ENCODE assay signal across 29 cellular contexts in the genomic region with DNA sequence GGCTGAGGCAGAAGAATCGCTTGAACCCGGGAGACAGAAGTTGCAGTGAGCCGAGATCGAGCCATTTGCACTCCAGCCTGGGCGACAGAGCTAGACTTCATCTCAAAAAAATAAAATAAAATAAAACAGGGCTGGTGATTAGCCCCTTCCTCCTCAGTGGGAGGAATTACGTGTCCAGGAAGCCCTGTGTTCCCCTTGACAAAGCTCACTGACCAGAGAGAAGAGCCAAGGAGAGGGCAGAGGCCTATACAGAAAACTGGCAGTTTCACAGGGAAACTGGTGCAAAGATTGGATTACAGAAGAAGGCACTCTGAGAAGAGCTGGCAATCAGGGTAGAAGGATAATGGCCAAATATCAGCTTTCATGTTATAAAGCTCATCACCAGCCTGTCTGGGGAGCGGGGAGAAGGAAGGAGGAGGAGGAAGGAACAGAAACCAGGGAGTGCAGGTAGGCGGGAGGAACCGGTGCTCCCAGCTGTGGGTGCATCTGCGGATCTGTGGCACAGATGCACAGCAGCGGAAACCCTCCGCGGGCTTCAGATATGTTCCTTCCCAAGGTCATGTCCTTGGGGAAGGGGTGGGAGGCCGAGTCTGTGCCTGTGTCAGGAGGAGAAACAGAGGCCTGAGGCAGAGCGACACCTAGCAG. TPM values are rescaled to one million over a fixed set of nuclear protein-coding genes. Genes with fewer than 3 reads are reported as not detected.
DNase-seq lines count a peak whose midpoint lies in the region; ATAC-seq and TF ChIP-seq lines count a peak whose summit lies in the region.
"Had no signal": no experiment of that assay in that cellular context is flagged by ENCODE, and none has a peak within 500 bp of the region (broad histone marks: within the 10 kb centered on the region; RNA-seq: fewer than 3 reads in every experiment).

No MANE protein-coding gene starts in this region.

- no peak for ATAC-seq in GM19328 (IDR thresholded peaks at IDR 0.05; ENCODE audit: unreplicated experiment)
- ATAC-seq: activated T-cell treated with anti-CD3 and anti-CD28 coated beads, Interleukin-2, amount 50 U/mL, for 4 hours; CD8-positive, alpha-beta T cell; lower lobe of right lung; mucosa of descending colon; natural killer cell treated with Interleukin-12 subunit alpha and Interleukin-12 subunit beta and Interleukin-15 and Interleukin-18, amount 100 ng/mL, for 72 hours had no signal

- intact Hi-C loops in PC-9 (cut with micrococcal nuclease; ENCODE audit: unreplicated experiment): no loop called here
- intact Hi-C loops in activated CD4-positive, alpha-beta memory T cell treated with anti-CD3 and anti-CD28 coated beads for 36 hours (cut with micrococcal nuclease): no loop called here

- H3K36me3 Mint-ChIP-seq in glutamatergic neuron (ENCODE audit: unreplicated experiment): peaks cover 4% of the 10 kb centered on the region
- no peaks in the 10 kb centered on the region for H3K36me3 Mint-ChIP-seq in activated CD4-positive, alpha-beta memory T cell treated with anti-CD3 and anti-CD28 coated beads for 36 hours
- H3K36me3 Mint-ChIP-seq: CD8-positive, alpha-beta T cell; natural killer cell treated with Interleukin-12 subunit alpha and Interleukin-12 subunit beta and Interleukin-15 and Interleukin-18, amount 100 ng/mL, for 72 hours had no signal

- DNase-seq in PC-9: no peak
- no peak for DNase-seq in glutamatergic neuron
- DNase-seq in activated CD4-positive, alpha-beta memory T cell treated with anti-CD3 and anti-CD28 coated beads for 36 hours: no peak
- no peak for DNase-seq in SW480 (ENCODE audit: low spot score)
- DNase-seq: activated CD4-positive, alpha-beta T cell treated with anti-CD3 and anti-CD28 coated beads for 4 hours; activated T-cell treated with anti-CD3 and anti-CD28 coated beads, Interleukin-2, amount 50 U/mL, for 4 hours; CD8-positive, alpha-beta T cell; DMS 273 treated with DMSO at 0.1 percent for 48 hours; effector CD8-positive, alpha-beta T cell; EL; erythroblast; GOT3; IMR-90; kidney glomerular epithelial cell; lower lobe of right lung; mucosa of descending colon; NCI-H345; NCI-H774; upper lobe of left lung had no signal

- H3K27me3 Mint-ChIP-seq in glutamatergic neuron (ENCODE audit: unreplicated experiment): peaks cover 10% of the 10 kb centered on the region
- H3K27me3 Mint-ChIP-seq in activated CD4-positive, alpha-beta memory T cell treated with anti-CD3 and anti-CD28 coated beads for 36 hours: no peaks in the 10 kb centered on the region
- H3K27me3 Mint-ChIP-seq: natural killer cell treated with Interleukin-12 subunit alpha and Interleukin-12 subunit beta and Interleukin-15 and Interleukin-18, amount 100 ng/mL, for 72 hours had no signal

- 0 out of 2 replicates have a peak, but pooled peaks cover under 1% of the 10 kb centered on the region for H4K20me1 ChIP-seq in PC-9 (ENCODE audit: insufficient read depth)

- no peak overlapping the region for H3K4me3 ChIP-seq in HEK293 (ENCODE audit: low read depth, low read length)
- H3K4me3 ChIP-seq in PC-9: no peak overlapping the region
- H3K4me3 ChIP-seq: lower lobe of right lung, mucosa of descending colon, right atrium auricular region, SK-N-MC, upper lobe of left lung had no signal

- H3F3A ChIP-seq in PC-9 (ENCODE audit: insufficient read depth, low read depth): peaks cover 44% of the 10 kb centered on the region

- H3K36me3 ChIP-seq in HEK293 (ENCODE audit: control insufficient read depth in 2 of 2, insufficient read depth in 1 of 2, low read length in 2 of 2): no peaks in the 10 kb centered on the region
- H3K36me3 ChIP-seq in PC-9 (ENCODE audit: low read depth): peaks cover 18% of the 10 kb centered on the region
- H3K36me3 ChIP-seq: lower lobe of right lung, right atrium auricular region, upper lobe of left lung had no signal

- peak overlapping the region; percentile 14 for H3K4me3 Mint-ChIP-seq in glutamatergic neuron (ENCODE audit: unreplicated experiment)
- H3K4me3 Mint-ChIP-seq in activated CD4-positive, alpha-beta memory T cell treated with anti-CD3 and anti-CD28 coated beads for 36 hours: no peak overlapping the region
- H3K4me3 Mint-ChIP-seq: activated T-cell treated with anti-CD3 and anti-CD28 coated beads, Interleukin-2, amount 50 U/mL, for 4 hours; CD8-positive, alpha-beta T cell; natural killer cell treated with Interleukin-12 subunit alpha and Interleukin-12 subunit beta and Interleukin-15 and Interleukin-18, amount 100 ng/mL, for 72 hours; T-helper 1 cell treated with Interleukin-12 subunit alpha and Interleukin-12 subunit beta and Interleukin-4 antibody, amounts not matched to agents 30 μg/mL and 1 μg/mL, for 36 hours had no signal

- H3K9me2 ChIP-seq in PC-9 (ENCODE audit: insufficient read depth): no peaks in the 10 kb centered on the region

- H3K79me2 ChIP-seq in PC-9 (ENCODE audit: low read depth): peaks cover 90% of the 10 kb centered on the region

- peak overlapping the region; percentile 52 for H3K4me2 ChIP-seq in PC-9

- BruUV-seq in PC-9 (replicated peaks; lab: Mats Ljungman, UMichigan): no TSS peak

- no peak overlapping the region for H3K27ac ChIP-seq in HEK293 (ENCODE audit: extremely low read depth, low read depth, low read length)
- peak overlapping the region; percentile 88 for H3K27ac ChIP-seq in PC-9
- H3K27ac ChIP-seq in temporal lobe (ENCODE audit: low read depth, low read length): peak overlapping the region; percentile 69
- H3K27ac ChIP-seq: lower lobe of right lung, right atrium auricular region, RWPE1, SK-N-MC, upper lobe of left lung had no signal

- TF ChIP-seq CTCF in HEK293 (tag by site-specific recombination; IDR thresholded peaks at IDR 0.05) (no peak), PC-9 (conservative IDR thresholded peaks at IDR 0.05) (no peak), glutamatergic neuron (IDR thresholded peaks at IDR 0.05; ENCODE audit: partially characterized antibody, unreplicated experiment) (no peak)

- H3K4me1 Mint-ChIP-seq in glutamatergic neuron (ENCODE audit: low read depth, unreplicated experiment): peaks cover 22% of the 10 kb centered on the region
- H3K4me1 Mint-ChIP-seq in activated CD4-positive, alpha-beta memory T cell treated with anti-CD3 and anti-CD28 coated beads for 36 hours (ENCODE audit: low read depth): peaks cover 1% of the 10 kb centered on the region

- no peak overlapping the region for H2AFZ ChIP-seq in PC-9

- H3K9me3 ChIP-seq in HEK293 (ENCODE audit: control insufficient read depth, insufficient read depth, low read depth, low read length) (no peaks in the 10 kb centered on the region), PC-9 (ENCODE audit: insufficient read depth, low read depth) (no peaks in the 10 kb centered on the region)
- H3K9me3 ChIP-seq: lower lobe of right lung, mucosa of descending colon, right atrium auricular region, upper lobe of left lung had no signal

- no peak overlapping the region for H3K27ac Mint-ChIP-seq in glutamatergic neuron (ENCODE audit: unreplicated experiment)
- no peak overlapping the region for H3K27ac Mint-ChIP-seq in activated CD4-positive, alpha-beta memory T cell treated with anti-CD3 and anti-CD28 coated beads for 36 hours
- H3K27ac Mint-ChIP-seq: natural killer cell treated with Interleukin-12 subunit alpha and Interleukin-12 subunit beta and Interleukin-15 and Interleukin-18, amount 100 ng/mL, for 72 hours; T-helper 1 cell treated with Interleukin-12 subunit alpha and Interleukin-12 subunit beta and Interleukin-4 antibody, amounts not matched to agents 30 μg/mL and 1 μg/mL, for 36 hours had no signal

- POLR2A ChIA-PET in HEK293 (lab: Yijun Ruan, JAX) (no interaction called here), PC-9 (lab: Charles Lee; ENCODE audit: unreplicated experiment) (interaction anchor here (0.5 to 1.2 kb wide), 2 partner anchors 9 to 69 kb away, joined by 3 to 12 read pairs; no protein-coding TSS in a partner anchor)
- POLR2A ChIA-PET in activated CD4-positive, alpha-beta memory T cell treated with anti-CD3 and anti-CD28 coated beads for 36 hours (lab: Charles Lee): no interaction called here

- H3K27me3 ChIP-seq in PC-9 (ENCODE audit: insufficient read depth, low read depth): no peaks in the 10 kb centered on the region
- H3K27me3 ChIP-seq: right atrium auricular region, upper lobe of left lung had no signal

- CTCF ChIA-PET in HEK293 (lab: Yijun Ruan, JAX): interaction anchor here (0.5 kb wide), 1 partner anchor 127 kb away, joined by 3 read pairs; no protein-coding TSS in a partner anchor
- CTCF ChIA-PET in PC-9 (lab: Charles Lee): interaction anchor here (0.5 to 1.1 kb wide), 2 partner anchors 11 to 206 kb away, joined by 5 read pairs; no protein-coding TSS in a partner anchor
- CTCF ChIA-PET in activated CD4-positive, alpha-beta memory T cell treated with anti-CD3 and anti-CD28 coated beads for 36 hours (lab: Charles Lee): interaction anchor here (0.6 kb wide), 1 partner anchor 13 kb away, joined by 3 read pairs; no protein-coding TSS in a partner anchor

- H3K9me3 Mint-ChIP-seq in glutamatergic neuron (ENCODE audit: unreplicated experiment): peaks cover 2% of the 10 kb centered on the region
- no peaks in the 10 kb centered on the region for H3K9me3 Mint-ChIP-seq in activated CD4-positive, alpha-beta memory T cell treated with anti-CD3 and anti-CD28 coated beads for 36 hours
- H3K9me3 Mint-ChIP-seq: activated T-cell treated with anti-CD3 and anti-CD28 coated beads, Interleukin-2, amount 50 U/mL, for 4 hours; CD8-positive, alpha-beta T cell; natural killer cell treated with Interleukin-12 subunit alpha and Interleukin-12 subunit beta and Interleukin-15 and Interleukin-18, amount 100 ng/mL, for 72 hours; T-helper 1 cell treated with Interleukin-12 subunit alpha and Interleukin-12 subunit beta and Interleukin-4 antibody, amounts not matched to agents 30 μg/mL and 1 μg/mL, for 36 hours had no signal

- 0 out of 2 replicates have a peak, but pooled peaks cover 3% of the 10 kb centered on the region for H3K4me1 ChIP-seq in HEK293 (ENCODE audit: control insufficient read depth, insufficient read depth, low read length)
- H3K4me1 ChIP-seq in PC-9 (replicated peaks; ENCODE audit: insufficient read depth): peaks cover 89% of the 10 kb centered on the region
- H3K4me1 ChIP-seq: lower lobe of right lung had no signal

RNA-seq across cellular contexts. Expression of gene RAB15, which starts 6.7 kb away (rescaled TPM):
- 52.9 and 74.9 TPM in 2 replicates for total RNA-seq in PC-9 (2021)
- total RNA-seq in glutamatergic neuron (ENCODE audit: unreplicated experiment): 79.5 TPM
- 21.9 TPM for total RNA-seq in temporal lobe
- 1 to 10 TPM; 4.8 to 5.3 TPM for total RNA-seq in activated CD4-positive, alpha-beta memory T cell treated with anti-CD3 and anti-CD28 coated beads for 36 hours

RNA-seq across cellular contexts. Expression of gene FNTB, which starts 21.2 kb away (rescaled TPM):
- total RNA-seq in PC-9 (2021): 23.5 and 35.3 TPM in 2 replicates
- total RNA-seq in glutamatergic neuron (ENCODE audit: unreplicated experiment): 15.2 TPM
- 12.5 TPM for total RNA-seq in temporal lobe
- total RNA-seq in activated CD4-positive, alpha-beta memory T cell treated with anti-CD3 and anti-CD28 coated beads for 36 hours: 10 to 100 TPM in 1 of 2 experiments, 1 to 10 TPM in 1; 8.8 to 12.3 TPM

RNA-seq across cellular contexts. Expression of gene GPX2, which starts 22.9 kb away (rescaled TPM):
- 196 and 323 TPM in 2 replicates for total RNA-seq in PC-9 (2021)
- 1.3 TPM for total RNA-seq in glutamatergic neuron (ENCODE audit: unreplicated experiment)
- not detected for total RNA-seq in temporal lobe
- total RNA-seq in activated CD4-positive, alpha-beta memory T cell treated with anti-CD3 and anti-CD28 coated beads for 36 hours: not detected
- total RNA-seq: CD8-positive, alpha-beta T cell; chondrocyte; IMR-90; lower lobe of right lung; natural killer cell treated with Interleukin-12 subunit alpha and Interleukin-12 subunit beta and Interleukin-15 and Interleukin-18, amount 100 ng/mL, for 72 hours; osteocyte; right atrium auricular region had no signal

RNA-seq across cellular contexts. Expression of gene CHURC1, which starts 51.2 kb away (rescaled TPM):
- 88.1 and 91.8 TPM in 2 replicates for total RNA-seq in PC-9 (2021)
- 40.6 TPM for total RNA-seq in glutamatergic neuron (ENCODE audit: unreplicated experiment)
- 36.6 TPM for total RNA-seq in temporal lobe
- total RNA-seq in activated CD4-positive, alpha-beta memory T cell treated with anti-CD3 and anti-CD28 coated beads for 36 hours: 10 to 100 TPM; 61.7 to 62.6 TPM

Comparison
In these comparisons a context has a peak if more than half of its experiments do, and no peak if none do; other contexts are left out.
1. RNA of gene GPX2, which starts 22.9 kb away (total RNA-seq): 196 to 323 TPM in PC-9; 1.3 TPM in glutamatergic neuron (single experiment), not detected in temporal lobe (single experiment) and not detected in activated CD4-positive, alpha-beta memory T cell treated with anti-CD3 and anti-CD28 coated beads for 36 hours; every median in the first group is over 10 times any median in the second.